Comparison of ENCODE assay signal across 1 cellular context in the genomic region with DNA sequence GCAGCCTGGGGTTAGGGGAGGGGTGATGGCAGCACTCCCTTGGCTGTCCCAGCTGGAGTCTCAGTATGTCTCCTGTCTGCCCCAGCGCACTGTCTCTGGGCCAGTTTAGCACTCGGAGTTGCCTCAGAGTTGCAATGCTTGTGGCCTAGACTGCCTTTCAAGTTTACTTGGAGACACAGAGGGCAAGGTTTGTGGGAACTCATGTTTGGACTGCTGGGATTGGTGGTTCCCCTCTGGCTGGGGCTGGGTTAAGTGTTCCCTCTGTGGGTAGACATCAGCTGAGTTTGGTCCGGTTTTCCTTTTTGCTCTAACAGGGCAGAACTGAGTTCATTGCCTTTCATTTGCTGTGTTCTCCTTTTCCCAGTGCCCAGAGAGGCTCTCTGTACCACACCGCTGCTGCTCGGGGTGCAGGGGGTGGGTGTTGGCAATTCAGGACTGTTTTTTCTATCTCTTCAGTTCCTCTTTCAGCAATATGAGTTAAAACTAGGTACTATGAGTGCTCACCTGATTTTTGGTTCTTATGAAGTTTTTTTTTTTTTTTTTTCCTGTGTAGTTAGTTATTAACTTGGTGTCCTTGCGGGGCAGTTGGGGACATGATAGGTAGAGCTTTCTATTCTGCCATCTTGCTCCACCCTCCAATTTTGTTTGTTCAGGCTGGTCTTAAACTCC.
TF ChIP-seq lines count a peak whose summit lies in the region.

No MANE protein-coding gene starts in this region.

TF ChIP-seq in liver, 16 proteins besides CTCF, POLR2A, EP300 and RAD21 (continued from another document):
- TF ChIP-seq, protein P1, sequence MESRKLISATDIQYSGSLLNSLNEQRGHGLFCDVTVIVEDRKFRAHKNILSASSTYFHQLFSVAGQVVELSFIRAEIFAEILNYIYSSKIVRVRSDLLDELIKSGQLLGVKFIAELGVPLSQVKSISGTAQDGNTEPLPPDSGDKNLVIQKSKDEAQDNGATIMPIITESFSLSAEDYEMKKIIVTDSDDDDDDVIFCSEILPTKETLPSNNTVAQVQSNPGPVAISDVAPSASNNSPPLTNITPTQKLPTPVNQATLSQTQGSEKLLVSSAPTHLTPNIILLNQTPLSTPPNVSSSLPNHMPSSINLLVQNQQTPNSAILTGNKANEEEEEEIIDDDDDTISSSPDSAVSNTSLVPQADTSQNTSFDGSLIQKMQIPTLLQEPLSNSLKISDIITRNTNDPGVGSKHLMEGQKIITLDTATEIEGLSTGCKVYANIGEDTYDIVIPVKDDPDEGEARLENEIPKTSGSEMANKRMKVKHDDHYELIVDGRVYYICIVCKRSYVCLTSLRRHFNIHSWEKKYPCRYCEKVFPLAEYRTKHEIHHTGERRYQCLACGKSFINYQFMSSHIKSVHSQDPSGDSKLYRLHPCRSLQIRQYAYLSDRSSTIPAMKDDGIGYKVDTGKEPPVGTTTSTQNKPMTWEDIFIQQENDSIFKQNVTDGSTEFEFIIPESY (IDR thresholded peaks at IDR 0.05), result no peak
- TF ChIP-seq GABPA (IDR thresholded peaks at IDR 0.05 in 1 of 2, conservative IDR thresholded peaks at IDR 0.05 in 1 of 2), result no peak
- TF ChIP-seq, protein P2, sequence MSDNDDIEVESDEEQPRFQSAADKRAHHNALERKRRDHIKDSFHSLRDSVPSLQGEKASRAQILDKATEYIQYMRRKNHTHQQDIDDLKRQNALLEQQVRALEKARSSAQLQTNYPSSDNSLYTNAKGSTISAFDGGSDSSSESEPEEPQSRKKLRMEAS (IDR thresholded peaks at IDR 0.05), result no peak
- no peak for TF ChIP-seq TAF1 (conservative IDR thresholded peaks at IDR 0.05)
- TF ChIP-seq YY1 (IDR thresholded peaks at IDR 0.05), result peak; percentile 83
TF ChIP-seq in liver: peak in this region for 4.
